18 cellular contexts compared by ENCODE assay signal in genomic region chr11:24515632-24516031, GRCh38. TPM values are rescaled to one million over a fixed set of nuclear protein-coding genes. Genes with fewer than 3 reads are reported as not detected.
DNase-seq lines count a peak whose midpoint lies in the region; FAIRE-seq and TF ChIP-seq lines count a peak whose summit lies in the region.
"Had no signal": no experiment of that assay in that cellular context is flagged by ENCODE, and none has a peak within 500 bp of the region (broad histone marks: within the 10 kb centered on the region; RNA-seq: fewer than 3 reads in every experiment).

No MANE protein-coding gene starts in this region.

- H3K27ac Mint-ChIP-seq in progenitor cell of endocrine pancreas: no peak overlapping the region
- H3K27ac Mint-ChIP-seq: CD14-positive monocyte had no signal

- H4K5ac ChIP-seq in H1 (ENCODE audit: insufficient read length, low read depth, low read length): no peak overlapping the region

- no peak overlapping the region for H2AK5ac ChIP-seq in H1 (ENCODE audit: low read depth, low read length)

- WGBS in H1 (ENCODE audit: extremely low coverage in 1 of 2, insufficient coverage in 1 of 2, insufficient read length in 1 of 2, insufficient replicate concordance in 2 of 2, low coverage in 1 of 2, low lambda C conversion rate in 2 of 2, missing lambda C conversion rate in 1 of 2), 2 experiments: 91% methylated on average over 1 of the region's 1 CpG; no CpG with 5 or more reads in 1 of the 2 experiments
- WGBS in hepatocyte (ENCODE audit: low lambda C conversion rate, missing lambda C conversion rate): 93% methylated on average over 1 of the region's 1 CpG

- H3K4me1 ChIP-seq in H1 (replicated peaks in 1 of 4; ENCODE audit: control insufficient read depth in 3 of 4, insufficient read depth in 4 of 4, low read length in 3 of 4) (peaks cover 0 to 3% (median 1%) of the 10 kb centered on the region in 4 experiments; a peak in 2 of 7 replicates), hepatocyte (ENCODE audit: insufficient read depth) (no peaks in the 10 kb centered on the region)

- peak; percentile 2 for DNase-seq in DMS53 (lab: John Stamatoyannopoulos, UW)
- no peak for DNase-seq in DMS53 treated with DMSO at 0.1 percent for 48 hours (lab: John Stamatoyannopoulos, UW; ENCODE audit: unreplicated experiment)
- DNase-seq in HT-29 (ENCODE audit: low spot score): peak; percentile 21
- DNase-seq in H1 (ENCODE audit: low read depth in 1 of 2, low spot score in 2 of 2): no peak
- DNase-seq in progenitor cell of endocrine pancreas (ENCODE audit: low spot score, unreplicated experiment): no peak
- no peak for DNase-seq in hepatocyte (ENCODE audit: low spot score)
- no peak for DNase-seq in kidney glomerular epithelial cell (lab: John Stamatoyannopoulos, UW)
- DNase-seq in NCI-H187 treated with DMSO at 0.1 percent for 48 hours (lab: John Stamatoyannopoulos, UW): no peak
- DNase-seq: AML-193, MV-4-11, NCI-H1417, NCI-H187, NCI-H510A, NCI-H774 had no signal

- H3K9ac ChIP-seq in H1 (replicated peaks in 1 of 4; ENCODE audit: extremely low read depth in 1 of 4, low read depth in 3 of 4, low read length in 3 of 4): no peak overlapping the region

- no peak overlapping the region for H2BK120ac ChIP-seq in H1 (replicated peaks; ENCODE audit: low read depth, low read length)

- no peak overlapping the region for H3K23ac ChIP-seq in H1 (ENCODE audit: insufficient read length)

- H2BK5ac ChIP-seq in H1 (ENCODE audit: low read depth, low read length): no peak overlapping the region

- no peaks in the 10 kb centered on the region for H3K9me2 ChIP-seq in hepatocyte (replicated peaks; ENCODE audit: insufficient read depth)

- no peak overlapping the region for H3K4me2 ChIP-seq in H1 (ENCODE audit: insufficient read depth in 1 of 2, low read depth in 2 of 2, low read length in 2 of 2)
- H3K4me2 ChIP-seq in hepatocyte: no peak overlapping the region

- TF ChIP-seq EP300 in H1 (IDR thresholded peaks at IDR 0.05; ENCODE audit: borderline replicate concordance in 1 of 2, low read depth in 2 of 2, low read length in 2 of 2): no peak

- H3K79me1 ChIP-seq in H1 (ENCODE audit: low read depth, low read length): no peaks in the 10 kb centered on the region

- no peaks in the 10 kb centered on the region for H3K27me3 Mint-ChIP-seq in progenitor cell of endocrine pancreas

- no peaks in the 10 kb centered on the region for H3K36me3 Mint-ChIP-seq in progenitor cell of endocrine pancreas (ENCODE audit: insufficient read depth)
- H3K36me3 Mint-ChIP-seq: CD14-positive monocyte had no signal

- TF ChIP-seq CTCF in H1 (IDR thresholded peaks at IDR 0.05; ENCODE audit: control extremely low read depth in 1 of 3, insufficient read depth in 1 of 3, low read depth in 1 of 3, low read length in 3 of 3): peak in 1 of 3 experiments; percentile 36; a peak in 1 of 4 replicates
- peak; percentile 19 for TF ChIP-seq CTCF in progenitor cell of endocrine pancreas (IDR thresholded peaks at IDR 0.05; ENCODE audit: unreplicated experiment)
- no peak for TF ChIP-seq CTCF in hepatocyte (IDR thresholded peaks at IDR 0.05; ENCODE audit: poor library complexity)

- no peak overlapping the region for H4K91ac ChIP-seq in H1 (replicated peaks; ENCODE audit: insufficient read length, low read length)

- H3K9me3 Mint-ChIP-seq in progenitor cell of endocrine pancreas (ENCODE audit: low read depth): no peaks in the 10 kb centered on the region
- H3K9me3 Mint-ChIP-seq: CD14-positive monocyte had no signal

- H3K14ac ChIP-seq in H1 (ENCODE audit: insufficient read length): no peak overlapping the region

- H3K4me3 Mint-ChIP-seq in progenitor cell of endocrine pancreas (ENCODE audit: low read depth): no peak overlapping the region
- H3K4me3 Mint-ChIP-seq: CD14-positive monocyte had no signal

- H3K79me2 ChIP-seq in H1 (ENCODE audit: control insufficient read depth in 1 of 2, insufficient read depth in 2 of 2, low read length in 2 of 2) (no peaks in the 10 kb centered on the region; a peak in 1 of 4 replicates), hepatocyte (no peaks in the 10 kb centered on the region)

- H3K18ac ChIP-seq in H1 (ENCODE audit: extremely low read depth, low read length): no peak overlapping the region

- H3K4me3 ChIP-seq in H1 (ENCODE audit: extremely low read depth in 1 of 4, insufficient read depth in 2 of 4, low read depth in 3 of 4, low read length in 4 of 4) (no peak overlapping the region), hepatocyte (no peak overlapping the region)
- H3K4me3 ChIP-seq: K562 had no signal

- TF ChIP-seq RAD21 in H1 (IDR thresholded peaks at IDR 0.05 in 1 of 2, conservative IDR thresholded peaks at IDR 0.05 in 1 of 2; ENCODE audit: low read depth in 2 of 2, low read length in 2 of 2): peak; percentile 19 to 21; a peak in 2 of 4 replicates

- H2BK12ac ChIP-seq in H1 (ENCODE audit: low read depth, low read length): no peak overlapping the region

- H3K36me3 ChIP-seq in H1 (ENCODE audit: control insufficient read depth in 2 of 4, insufficient read depth in 4 of 4, low read length in 3 of 4) (no peaks in the 10 kb centered on the region), hepatocyte (replicated peaks; ENCODE audit: insufficient read depth, low read depth) (no peaks in the 10 kb centered on the region)

- FAIRE-seq in H1 (lab: Jason Lieb, UNC): peak; percentile 36
- FAIRE-seq: G401.6, K562 had no signal

- H3K4me1 Mint-ChIP-seq in progenitor cell of endocrine pancreas (ENCODE audit: low read depth): no peaks in the 10 kb centered on the region
- H3K4me1 Mint-ChIP-seq: CD14-positive monocyte had no signal

- no peaks in the 10 kb centered on the region for H3K23me2 ChIP-seq in H1 (ENCODE audit: low read depth, low read length)

- H3K27ac ChIP-seq in H1 (ENCODE audit: low read depth, low read length): no peak overlapping the region
- H3K27ac ChIP-seq in hepatocyte: no peak overlapping the region
- H3K27ac ChIP-seq: 22Rv1 had no signal

- H3K4ac ChIP-seq in H1 (replicated peaks; ENCODE audit: insufficient read length, low read depth, low read length): no peak overlapping the region

- no peak overlapping the region for H3K56ac ChIP-seq in H1 (replicated peaks; ENCODE audit: insufficient read length, low read depth, low read length)

- H4K20me1 ChIP-seq in H1 (replicated peaks in 1 of 2; ENCODE audit: control insufficient read depth in 1 of 2, insufficient read depth in 2 of 2, low read length in 2 of 2): no peaks in the 10 kb centered on the region
- no peaks in the 10 kb centered on the region for H4K20me1 ChIP-seq in hepatocyte (ENCODE audit: insufficient read depth, poor library complexity, severe bottlenecking)

- no peaks in the 10 kb centered on the region for H3K9me3 ChIP-seq in H1 (ENCODE audit: insufficient read depth in 2 of 2, low read depth in 1 of 2, low read length in 1 of 2)
- no peaks in the 10 kb centered on the region for H3K9me3 ChIP-seq in hepatocyte (ENCODE audit: low read depth)

- H3K27me3 ChIP-seq in H1 (replicated peaks in 1 of 4; ENCODE audit: control insufficient read depth in 3 of 4, extremely low read depth in 1 of 4, insufficient read depth in 3 of 4, low read length in 3 of 4) (no peaks in the 10 kb centered on the region), hepatocyte (no peaks in the 10 kb centered on the region)

- H4K8ac ChIP-seq in H1 (ENCODE audit: extremely low read depth, insufficient read depth, low read length): no peak overlapping the region

- no peak overlapping the region for H2AFZ ChIP-seq in H1 (ENCODE audit: low read length)
- H2AFZ ChIP-seq in hepatocyte: no peak overlapping the region

- no peak overlapping the region for H2BK20ac ChIP-seq in H1 (ENCODE audit: low read length)

- no peak for TF ChIP-seq POLR2A in H1 (IDR thresholded peaks at IDR 0.05; ENCODE audit: control extremely low read depth in 1 of 2, low read depth in 2 of 2, low read length in 2 of 2)

- H2BK15ac ChIP-seq in H1 (ENCODE audit: low read length): no peak overlapping the region

- POLR2A ChIA-PET in H1 (lab: Charles Lee; ENCODE audit: partially characterized antibody): interaction anchor here (0.7 kb wide), 1 partner anchor 1380 kb away, joined by 5 read pairs; no protein-coding TSS in a partner anchor

- CTCF ChIA-PET in H1 (lab: Charles Lee; ENCODE audit: partially characterized antibody): interaction anchor here (0.7 to 1.9 kb wide), 7 partner anchors 9 to 1173 kb away, joined by 3 to 8 read pairs (median 5); no protein-coding TSS in a partner anchor

TF ChIP-seq in H1, 55 proteins besides CTCF, POLR2A, EP300 and RAD21:
- 0 out of 2 replicates have a peak, but pooled peaks have one; percentile 11 for TF ChIP-seq MAFK (IDR thresholded peaks at IDR 0.05; ENCODE audit: low read depth, low read length)
- no peak for TF ChIP-seq SP1 (IDR thresholded peaks at IDR 0.05; ENCODE audit: low read depth, low read length)
TF ChIP-seq in H1: peak in this region for 1.

RNA-seq across cellular contexts. Expression of gene LUZP2, which starts 18.8 kb away (rescaled TPM):
- not detected in 2 replicates for total RNA-seq in HT-29 (2014; rRNA removed; shearing (Covaris generic))
- total RNA-seq in H1 (2021; fragmentation: NEBNext Ultra II Directional; extraction: Animal tissue kit (Norgen Biotek cat#: 25700)): 1.1 and 1.5 TPM in 2 replicates
- polyA plus RNA-seq in H1 (2011; rRNA removed): 0.24 and 0.79 TPM in 2 replicates
- polyA plus RNA-seq in H1 (2011; cell fraction: cytosol; rRNA removed): 0.58 TPM
- 0.88 TPM for polyA plus RNA-seq in H1 (2011; cell fraction: nucleus; rRNA removed)
- polyA plus RNA-seq in H1 (2012, experiment 1 of 2): 0.74 to 1.9 TPM (median 0.91 TPM) in 4 replicates
- 0.10 TPM for polyA plus RNA-seq in H1 (2012, experiment 2 of 2)
- 1.7 TPM for polyA plus RNA-seq in H1 (2013, experiment 1 of 2)
- polyA plus RNA-seq in H1 (2013, experiment 2 of 2): 1.5 TPM
- 1.3 and 2.2 TPM in 2 replicates for polyA minus RNA-seq in H1 (2011; rRNA and poly(A)+ RNA removed)
- polyA minus RNA-seq in H1 (2011; cell fraction: cytosol; rRNA and poly(A)+ RNA removed): 1.7 TPM
- 7.8 TPM for polyA minus RNA-seq in H1 (2011; cell fraction: nucleus; rRNA and poly(A)+ RNA removed)
- total RNA-seq in progenitor cell of endocrine pancreas: 1.6 and 1.8 TPM in 2 replicates
- total RNA-seq in hepatocyte: 7.9 and 8.0 TPM in 2 replicates
- polyA plus RNA-seq in hepatocyte: 2.2 and 2.7 TPM in 2 replicates
- total RNA-seq: K562 had no signal
- polyA plus RNA-seq: CD14-positive monocyte, K562 had no signal

Comparison
In these comparisons a context has a peak if more than half of its experiments do, and no peak if none do; other contexts are left out.
1. DNase-seq: peak in DMS53 (single experiment) and HT-29 (single experiment); none in DMS53 treated with DMSO at 0.1 percent for 48 hours (single experiment), H1 (0 of 2), progenitor cell of endocrine pancreas (single experiment), hepatocyte (single experiment), kidney glomerular epithelial cell (single experiment) and NCI-H187 treated with DMSO at 0.1 percent for 48 hours (single experiment).